In the genomic region with DNA sequence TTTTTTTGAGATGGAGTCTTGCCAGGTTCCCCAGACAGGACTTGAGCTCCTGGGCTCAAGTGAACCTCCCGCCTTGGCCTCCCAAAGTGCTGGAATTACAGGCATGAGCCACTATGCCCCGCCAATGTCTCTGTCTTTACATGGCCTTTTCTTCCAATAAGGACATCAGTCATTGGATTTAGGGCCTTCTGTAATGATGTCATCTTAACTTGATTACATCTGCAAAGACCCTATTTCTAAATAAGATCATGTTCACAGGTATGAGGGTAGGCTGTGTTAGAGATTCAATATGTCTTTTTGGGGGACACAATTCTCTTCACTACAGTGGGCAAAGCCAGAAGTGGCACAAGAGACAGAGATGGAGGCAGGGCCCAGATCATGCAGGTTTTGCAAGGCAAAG, we compare ENCODE assay signal across 7 cellular contexts.
"Had no signal": no experiment of that assay in that cellular context is flagged by ENCODE, and none has a peak within 500 bp of the region (broad histone marks: within the 10 kb centered on the region; RNA-seq: fewer than 3 reads in every experiment).

No MANE protein-coding gene starts in this region.

- H3K4me2 ChIP-seq: KMS-11 had no signal

- DNase-seq: IMR-90, KBM-7, KG1 had no signal

- FAIRE-seq: HTR-8/SVneo, K562 had no signal

- H3K9ac ChIP-seq: KMS-11 had no signal

- H3K4me3 ChIP-seq: K562 had no signal

- H3K27ac ChIP-seq: HL-60, KMS-11 had no signal

- ATAC-seq: K562 had no signal
